ENCODE assay signal across 28 cellular contexts in the genomic region with DNA sequence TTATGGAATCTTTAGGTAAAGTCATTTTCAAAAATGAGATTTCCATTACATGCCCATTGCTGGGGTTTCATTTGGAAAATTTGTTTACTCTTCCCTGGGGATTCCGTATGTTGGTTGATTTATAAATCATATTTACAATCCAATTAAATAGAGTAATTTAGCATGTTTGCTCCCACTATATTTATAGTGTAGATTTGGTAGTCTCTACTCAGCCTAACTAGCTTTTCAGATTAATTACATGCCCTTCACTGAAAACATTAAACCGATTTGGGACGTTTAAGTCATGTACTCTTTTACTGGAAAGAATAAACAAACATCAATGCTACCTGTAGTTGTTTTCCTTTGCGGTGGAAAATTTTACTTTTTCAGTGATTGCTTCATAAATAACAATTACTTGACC. TPM values are rescaled to one million over a fixed set of nuclear protein-coding genes. Genes with fewer than 3 reads are reported as not detected.
"Had no signal": no experiment of that assay in that cellular context is flagged by ENCODE, and none has a peak within 500 bp of the region (broad histone marks: within the 10 kb centered on the region; RNA-seq: fewer than 3 reads in every experiment).

No MANE protein-coding gene starts in this region.

- DNase-seq: activated CD4-positive, alpha-beta T cell treated with anti-CD3 and anti-CD28 coated beads for 36 hours; activated CD4-positive, CD25-positive, alpha-beta regulatory T cell; activated CD8-positive, alpha-beta memory T cell treated with anti-CD3 and anti-CD28 coated beads, Interleukin-2, amount 10 ng/mL, durations not matched to agents 7 days and 5 days; activated CD8-positive, alpha-beta T cell treated with anti-CD3 and anti-CD28 coated beads, Interleukin-2, amount 10 ng/mL, durations not matched to agents 7 days and 5 days; activated naive CD8-positive, alpha-beta T cell treated with anti-CD3 and anti-CD28 coated beads, Interleukin-2, amount 50 U/mL, for 24 hours; activated T-cell treated with anti-CD3 and anti-CD28 coated beads, Interleukin-2, amount 50 U/mL, for 48 hours; central memory CD4-positive, alpha-beta T cell; foreskin fibroblast; head of caudate nucleus; hippocampal formation; kidney; left colon; naive B cell; nephron progenitor cell; stimulated activated CD4-positive, alpha-beta T cell treated with anti-CD3 and anti-CD28 coated beads, Interleukin-1b, Interleukin-23, amount 100 ng/mL, for 48 hours; stimulated activated CD4-positive, alpha-beta T cell treated with anti-CD3 and anti-CD28 coated beads, Interleukin-4, amount 100 ng/mL, for 4 hours; stimulated activated CD8-positive, alpha-beta memory T cell treated with anti-CD3 and anti-CD28 coated beads, Interleukin-4, amount 100 ng/mL, for 48 hours; stimulated activated naive CD8-positive, alpha-beta T cell treated with anti-CD3 and anti-CD28 coated beads, Interleukin-15, amount 100 ng/mL, for 72 hours; substantia nigra; uterus had no signal

- H3K36me3 ChIP-seq: breast epithelium, neutrophil, right atrium auricular region, uterus had no signal

- H3K4me3 ChIP-seq: breast epithelium, right atrium auricular region, smooth muscle cell, uterus had no signal

- H3K9me3 ChIP-seq: breast epithelium, neutrophil, uterus had no signal

- H3K4me2 ChIP-seq: smooth muscle cell had no signal

- ATAC-seq: activated CD4-positive, alpha-beta T cell treated with anti-CD3 and anti-CD28 coated beads for 36 hours; activated CD8-positive, alpha-beta memory T cell treated with anti-CD3 and anti-CD28 coated beads, Interleukin-2, amount 10 ng/mL, durations not matched to agents 7 days and 5 days; activated CD8-positive, alpha-beta T cell treated with anti-CD3 and anti-CD28 coated beads, Interleukin-2, amount 10 ng/mL, durations not matched to agents 7 days and 5 days; activated naive CD8-positive, alpha-beta T cell treated with anti-CD3 and anti-CD28 coated beads, Interleukin-2, amount 50 U/mL, for 24 hours; left colon; stimulated activated memory B cell treated with anti-CD40 and anti-IgM and Interleukin-4, amounts not matched to agents 10 μg/mL and 1 μg/mL and 100 μg/mL, for 72 hours; stimulated activated naive CD8-positive, alpha-beta T cell treated with anti-CD3 and anti-CD28 coated beads, Interleukin-15, amount 100 ng/mL, for 72 hours had no signal

- H3K27ac ChIP-seq: breast epithelium, neutrophil, right atrium auricular region, uterus had no signal

- H3K4me1 ChIP-seq: breast epithelium, uterus had no signal

RNA-seq across cellular contexts. Expression of gene PAX9, which starts 10.4 kb away (rescaled TPM):
- total RNA-seq: activated CD4-positive, alpha-beta T cell treated with anti-CD3 and anti-CD28 coated beads for 36 hours; activated CD8-positive, alpha-beta memory T cell treated with anti-CD3 and anti-CD28 coated beads, Interleukin-2, amount 10 ng/mL, durations not matched to agents 7 days and 5 days; activated CD8-positive, alpha-beta T cell treated with anti-CD3 and anti-CD28 coated beads, Interleukin-2, amount 10 ng/mL, durations not matched to agents 7 days and 5 days; activated T-helper 2 cell treated with anti-CD3 and anti-CD28 coated beads, Interferon-gamma antibody, Interleukin-2, Interleukin-4, amounts not matched to agents 10 μg/mL and 5 μg/mL and 100 μg/mL, durations not matched to agents 14 hours and 24 hours and 36 hours; mesothelial cell of epicardium; pulmonary artery endothelial cell; right atrium auricular region; smooth muscle cell had no signal
